ENCODE assay signal across 10 cellular contexts in the genomic region with DNA sequence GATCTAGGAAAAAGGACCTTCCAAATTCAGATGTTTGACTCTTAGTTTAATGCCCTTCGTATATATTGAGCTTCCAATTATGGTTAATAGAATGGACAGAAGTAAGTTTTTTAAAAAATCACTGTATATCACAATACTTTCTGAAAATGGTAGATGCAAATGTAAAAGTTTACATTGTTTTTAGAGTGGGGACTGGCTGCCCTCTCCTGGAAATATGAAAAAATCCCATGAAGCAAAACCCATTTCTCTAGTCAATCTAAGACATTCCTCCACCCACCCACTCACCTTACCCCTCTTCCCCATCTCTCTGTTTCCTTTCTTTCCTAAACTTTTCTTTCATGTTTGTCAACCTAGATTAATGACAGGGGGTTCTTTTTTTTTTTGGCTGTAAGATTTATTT.
A peak's percentile ranks its signal among the peaks of the same experiment; 100 is the strongest.
DNase-seq lines count a peak whose midpoint lies in the region; ATAC-seq and TF ChIP-seq lines count a peak whose summit lies in the region.
"Had no signal": no experiment of that assay in that cellular context is flagged by ENCODE, and none has a peak within 500 bp of the region (broad histone marks: within the 10 kb centered on the region; RNA-seq: fewer than 3 reads in every experiment).

No MANE protein-coding gene starts in this region.

- no peaks in the 10 kb centered on the region for H4K20me1 ChIP-seq in IMR-90 (ENCODE audit: insufficient read depth, low read length)

- no peak overlapping the region for H2BK20ac ChIP-seq in IMR-90 (ENCODE audit: low read depth, low read length)

- H2BK5ac ChIP-seq in IMR-90 (ENCODE audit: low read depth, low read length, poor library complexity, severe bottlenecking), result no peak overlapping the region
- no peak overlapping the region for H2BK5ac ChIP-seq in mesenchymal stem cell (ENCODE audit: low read depth, low read length, poor library complexity, severe bottlenecking)

- POLR2A ChIA-PET in IMR-90 (lab: Charles Lee; ENCODE audit: unreplicated experiment), result no interaction called here

- H4K91ac ChIP-seq in IMR-90 (ENCODE audit: insufficient read depth, low read depth, low read length), result no peak overlapping the region
- no peak overlapping the region for H4K91ac ChIP-seq in mesenchymal stem cell (ENCODE audit: low read length)

- no TSS peak for BruUV-seq in IMR-90 (replicated peaks; lab: Mats Ljungman, UMichigan)

- H3K4ac ChIP-seq in IMR-90 (ENCODE audit: low read depth, low read length) (no peak overlapping the region), mesenchymal stem cell (ENCODE audit: low read depth in 1 of 2, low read length in 2 of 2) (no peak overlapping the region)

- H3K56ac ChIP-seq in IMR-90 (ENCODE audit: extremely low read depth, insufficient read depth, low read length), result no peak overlapping the region

- peaks cover 2% of the 10 kb centered on the region; the same call in 1 of the 2 replicates for H3K4me1 ChIP-seq in IMR-90 (ENCODE audit: control insufficient read depth, insufficient read depth, low read length)
- H3K4me1 ChIP-seq in mesenchymal stem cell (ENCODE audit: control insufficient read depth, insufficient read depth, low read depth, low read length), result no peaks in the 10 kb centered on the region

- intact Hi-C loops in IMR-90 (cut with micrococcal nuclease), result loop anchor here (1.0 to 10.0 kb wide), 6 partner anchors 70 to 1954 kb away; a partner anchor contains a TSS

- H3K27ac ChIP-seq in IMR-90 (ENCODE audit: insufficient read depth, low read length) (no peak overlapping the region), mesenchymal stem cell (ENCODE audit: low read length, poor library complexity, severe bottlenecking) (no peak overlapping the region)

- no peak for TF ChIP-seq POLR2A in IMR-90 (IDR thresholded peaks at IDR 0.05; ENCODE audit: low read depth, low read length)

- H3K14ac ChIP-seq in IMR-90 (replicated peaks; ENCODE audit: low read depth, low read length) (no peak overlapping the region), mesenchymal stem cell (ENCODE audit: low read length in 2 of 2) (no peak overlapping the region)

- no peak overlapping the region for H2AK9ac ChIP-seq in IMR-90 (replicated peaks; ENCODE audit: low read depth, low read length, poor library complexity)

- H3K23ac ChIP-seq in IMR-90 (ENCODE audit: low read depth, low read length), result no peak overlapping the region
- H3K23ac ChIP-seq in mesenchymal stem cell (ENCODE audit: low read length in 2 of 2), result no peak overlapping the region

- peak; percentile 73 for TF ChIP-seq RAD21 in IMR-90 (IDR thresholded peaks at IDR 0.05; ENCODE audit: low read length)

- no peak overlapping the region for H4K5ac ChIP-seq in IMR-90 (ENCODE audit: low read depth, low read length)

- H2BK12ac ChIP-seq in mesenchymal stem cell (ENCODE audit: low read length in 2 of 2), result no peak overlapping the region

- no peak overlapping the region for H2BK120ac ChIP-seq in IMR-90 (ENCODE audit: low read depth, low read length)
- no peak overlapping the region for H2BK120ac ChIP-seq in mesenchymal stem cell (ENCODE audit: low read depth, low read length)

- H3K9me1 ChIP-seq in IMR-90 (ENCODE audit: insufficient read depth, low read length), result no peaks in the 10 kb centered on the region

- H3K36me3 ChIP-seq in IMR-90 (ENCODE audit: control insufficient read depth, insufficient read depth, low read length) (no peaks in the 10 kb centered on the region), mesenchymal stem cell (ENCODE audit: control insufficient read depth in 1 of 2, insufficient read depth in 2 of 2, low read depth in 1 of 2, low read length in 2 of 2) (no peaks in the 10 kb centered on the region)

- H2AFZ ChIP-seq in IMR-90 (replicated peaks; ENCODE audit: low read length, poor library complexity) (no peak overlapping the region), mesenchymal stem cell (ENCODE audit: low read depth, low read length) (no peak overlapping the region)

- no CpG with 5 or more reads among the region's 1 CpG for WGBS in IMR-90 (ENCODE audit: extremely low coverage in 2 of 2, insufficient read length in 1 of 2), 2 experiments
- no CpG with 5 or more reads among the region's 1 CpG for WGBS in mesenchymal stem cell

- H3K9me3 ChIP-seq in IMR-90 (ENCODE audit: control insufficient read depth, insufficient read depth, low read length) (no peaks in the 10 kb centered on the region), mesenchymal stem cell (ENCODE audit: control insufficient read depth, low read length) (no peaks in the 10 kb centered on the region)

- H2BK15ac ChIP-seq in IMR-90 (ENCODE audit: low read depth, low read length), result no peak overlapping the region
- no peak overlapping the region for H2BK15ac ChIP-seq in mesenchymal stem cell (ENCODE audit: low read depth, poor library complexity, severe bottlenecking)

- peak; percentile 30 for TF ChIP-seq CTCF in AG09319 (IDR thresholded peaks at IDR 0.05; ENCODE audit: low read depth, low read length)
- peak; percentile 53 for TF ChIP-seq CTCF in IMR-90 (conservative IDR thresholded peaks at IDR 0.05; ENCODE audit: low read depth, low read length)
- TF ChIP-seq CTCF in astrocyte of the spinal cord (IDR thresholded peaks at IDR 0.05; ENCODE audit: low read depth, low read length), result no peak

- H4K8ac ChIP-seq in IMR-90 (ENCODE audit: low read depth in 2 of 2, low read length in 2 of 2), result no peak overlapping the region
- no peak overlapping the region for H4K8ac ChIP-seq in mesenchymal stem cell (ENCODE audit: low read length)

- in situ Hi-C loops in IMR-90 (cut with MboI; ENCODE audit: low sequenced_read_pairs) (loop anchor here (5.0 kb wide), 2 partner anchors 191 to 241 kb away; no protein-coding TSS in a partner anchor), astrocyte of the spinal cord (cut with HindIII; ENCODE audit: low sequenced_read_pairs) (loop anchor here (25.0 kb wide), 1 partner anchor 394 kb away; no protein-coding TSS in a partner anchor)

- H3K79me1 ChIP-seq in IMR-90 (ENCODE audit: low read depth in 1 of 2, low read length in 2 of 2) (no peaks in the 10 kb centered on the region), mesenchymal stem cell (replicated peaks; ENCODE audit: low read length, poor library complexity, severe bottlenecking) (no peaks in the 10 kb centered on the region)

- CTCF ChIA-PET in IMR-90 (lab: Yijun Ruan, JAX), result interaction anchor here (0.6 to 2.0 kb wide), 4 partner anchors 90 to 388 kb away, joined by 3 to 8 read pairs (median 4); no protein-coding TSS in a partner anchor

- dilution Hi-C loops in IMR-90 (cut with HindIII; ENCODE audit: low sequenced_read_pairs, unreplicated experiment), result no loop called here

- H3K18ac ChIP-seq in IMR-90 (ENCODE audit: low read depth, low read length) (no peak overlapping the region), mesenchymal stem cell (ENCODE audit: low read depth in 1 of 2, low read length in 2 of 2) (no peak overlapping the region)

- no peaks in the 10 kb centered on the region for H3K27me3 ChIP-seq in IMR-90 (ENCODE audit: control insufficient read depth, insufficient read depth, low read length)
- H3K27me3 ChIP-seq in mesenchymal stem cell (ENCODE audit: control insufficient read depth in 1 of 2, insufficient read depth in 1 of 2, low read length in 2 of 2), result no peaks in the 10 kb centered on the region

- H3K9ac ChIP-seq in IMR-90 (ENCODE audit: low read depth, low read length), result no peak overlapping the region
- peak overlapping the region; percentile 13 for H3K9ac ChIP-seq in mesenchymal stem cell (ENCODE audit: low read length)

- H3K4me2 ChIP-seq in IMR-90 (ENCODE audit: low read depth, low read length) (no peak overlapping the region), mesenchymal stem cell (ENCODE audit: low read length, poor library complexity, severe bottlenecking) (no peak overlapping the region)

- H2AK5ac ChIP-seq in IMR-90 (ENCODE audit: low read depth, low read length) (no peak overlapping the region), mesenchymal stem cell (ENCODE audit: low read length, severe bottlenecking) (no peak overlapping the region)

- DNase-seq in AG09319 (ENCODE audit: extremely low read depth, low read depth) (no peak), IMR-90 (peak; percentile 22), astrocyte of the spinal cord (ENCODE audit: low read depth, low spot score) (peak; percentile 37), mesenchymal stem cell (peak; percentile 30), hepatic stellate cell (ENCODE audit: low spot score) (no peak), activated T-cell treated with anti-CD3 and anti-CD28 coated beads for 4 hours (no peak), NCI-H2196 treated with DMSO at 0.1 percent for 48 hours (lab: John Stamatoyannopoulos, UW; ENCODE audit: unreplicated experiment) (no peak)
- no peak for DNase-seq in activated T-cell treated with anti-CD3 and anti-CD28 coated beads, Interleukin-2, amount 50 U/mL, for 1 hour
- DNase-seq: NCI-H1417 treated with DMSO at 0.1 percent for 48 hours, SW 1271 had no signal

- ATAC-seq in IMR-90 (ENCODE audit: low read depth), result peak; percentile 28; the same call in 1 of the 2 replicates

- H3K4me3 ChIP-seq in IMR-90 (ENCODE audit: insufficient read depth, low read depth, low read length) (no peak overlapping the region), astrocyte of the spinal cord (ENCODE audit: low read depth, low read length) (no peak overlapping the region), mesenchymal stem cell (ENCODE audit: insufficient read depth in 1 of 2, low read depth in 1 of 2, low read length in 2 of 2) (no peak overlapping the region)

TF ChIP-seq in IMR-90, 13 proteins besides CTCF, POLR2A, EP300 and RAD21:
- TF ChIP-seq, protein P1, sequence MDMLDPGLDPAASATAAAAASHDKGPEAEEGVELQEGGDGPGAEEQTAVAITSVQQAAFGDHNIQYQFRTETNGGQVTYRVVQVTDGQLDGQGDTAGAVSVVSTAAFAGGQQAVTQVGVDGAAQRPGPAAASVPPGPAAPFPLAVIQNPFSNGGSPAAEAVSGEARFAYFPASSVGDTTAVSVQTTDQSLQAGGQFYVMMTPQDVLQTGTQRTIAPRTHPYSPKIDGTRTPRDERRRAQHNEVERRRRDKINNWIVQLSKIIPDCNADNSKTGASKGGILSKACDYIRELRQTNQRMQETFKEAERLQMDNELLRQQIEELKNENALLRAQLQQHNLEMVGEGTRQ (IDR thresholded peaks at IDR 0.05; ENCODE audit: low read depth, low read length), result no peak
- TF ChIP-seq MXI1 (IDR thresholded peaks at IDR 0.05; ENCODE audit: borderline replicate concordance, low read depth, low read length) (no peak), SMC3 (IDR thresholded peaks at IDR 0.05; ENCODE audit: low read depth, low read length) (peak; percentile 79)
TF ChIP-seq in IMR-90: peak in this region for 1.

Comparison
In these comparisons a context has a peak if more than half of its experiments do, and no peak if none do; other contexts are left out.
1. DNase-seq: peak in IMR-90 (single experiment), astrocyte of the spinal cord (single experiment) and mesenchymal stem cell (single experiment); none in AG09319 (single experiment), hepatic stellate cell (single experiment), activated T-cell treated with anti-CD3 and anti-CD28 coated beads for 4 hours (single experiment), NCI-H2196 treated with DMSO at 0.1 percent for 48 hours (single experiment) and activated T-cell treated with anti-CD3 and anti-CD28 coated beads, Interleukin-2, amount 50 U/mL, for 1 hour (single experiment).